In genomic region chr1:45687014-45687752, GRCh38 we compare ENCODE assay signal across 8 cellular contexts. TPM values are rescaled to one million over a fixed set of nuclear protein-coding genes. Genes with fewer than 3 reads are reported as not detected.
DNase-seq lines count a peak whose midpoint lies in the region; ATAC-seq, FAIRE-seq and TF ChIP-seq lines count a peak whose summit lies in the region.

No MANE protein-coding gene starts in this region.

- H3K4me3 Mint-ChIP-seq in CD4-positive, CD25-positive, alpha-beta regulatory T cell = peak overlapping the region; percentile 96 to 99 (median 98)

- no peak for TF ChIP-seq RAD21 in HepG2 (CRISPR knock-in tag; IDR thresholded peaks at IDR 0.05)

- H3K36me3 Mint-ChIP-seq in CD4-positive, CD25-positive, alpha-beta regulatory T cell = peaks cover 1% of the 10 kb centered on the region

- H3K79me2 ChIP-seq in HepG2 (ENCODE audit: insufficient read depth, low read length) = peaks cover 71% of the 10 kb centered on the region

- H3K9me3 ChIP-seq in CD4-positive, CD25-positive, alpha-beta regulatory T cell (ENCODE audit: control insufficient read depth in 2 of 2, low read length in 2 of 2) = no peaks in the 10 kb centered on the region
- H3K9me3 ChIP-seq in HepG2 (ENCODE audit: low read length) = no peaks in the 10 kb centered on the region

- DNase-seq in CD4-positive, CD25-positive, alpha-beta regulatory T cell = peak; percentile 96 to 100 (median 97)
- DNase-seq in NCI-H774 (lab: John Stamatoyannopoulos, UW) (peak; percentile 100), dermis microvascular lymphatic vessel endothelial cell (ENCODE audit: low read depth in 2 of 2) (peak; percentile 98 to 99), HepG2 (ENCODE audit: low spot score) (peak; percentile 97)
- DNase-seq in activated CD4-positive, alpha-beta T cell treated with anti-CD3 and anti-CD28 coated beads, Interleukin-2, amount 50 U/mL, for 48 hours = peak; percentile 94 to 96
- peak; percentile 95 for DNase-seq in stimulated activated CD4-positive, alpha-beta T cell treated with anti-CD3 and anti-CD28 coated beads, Interleukin-4, amount 100 ng/mL, for 1 hour

- no peaks in the 10 kb centered on the region for H3K27me3 ChIP-seq in CD4-positive, CD25-positive, alpha-beta regulatory T cell (ENCODE audit: control insufficient read depth, insufficient read depth, low read length)
- peaks cover 0 to 5% of the 10 kb centered on the region in 2 experiments; a peak in 2 of 5 replicates for H3K27me3 ChIP-seq in HepG2 (ENCODE audit: control insufficient read depth in 1 of 2, insufficient read depth in 2 of 2, low read length in 2 of 2)

- H3K36me3 ChIP-seq in CD4-positive, CD25-positive, alpha-beta regulatory T cell (ENCODE audit: control insufficient read depth, insufficient read depth, low read length) = peaks cover 11% of the 10 kb centered on the region
- peaks cover 0 to 12% of the 10 kb centered on the region in 2 experiments; a peak in 3 of 5 replicates for H3K36me3 ChIP-seq in HepG2 (replicated peaks in 1 of 2; ENCODE audit: control insufficient read depth in 1 of 2, insufficient read depth in 2 of 2, low read length in 2 of 2)

- no peaks in the 10 kb centered on the region for H3K9me3 Mint-ChIP-seq in CD4-positive, CD25-positive, alpha-beta regulatory T cell

- H3K27ac ChIP-seq in CD4-positive, CD25-positive, alpha-beta regulatory T cell (ENCODE audit: insufficient read depth, low read length, poor library complexity, severe bottlenecking) = peak overlapping the region; percentile 98
- peak overlapping the region; percentile 99 for H3K27ac ChIP-seq in HepG2 (ENCODE audit: extremely low read length, insufficient read depth, low read length)

- H2AFZ ChIP-seq in HepG2 (ENCODE audit: low read length) = peak overlapping the region; percentile 89

- H4K20me1 ChIP-seq in HepG2 (ENCODE audit: insufficient read depth, low read length) = peaks cover 26% of the 10 kb centered on the region

- intact Hi-C loops in HepG2 (cut with micrococcal nuclease; ENCODE audit: unreplicated experiment) = loop anchor here (2.0 to 5.0 kb wide), 4 partner anchors 65 to 492 kb away; partner anchors contain the start of genes IPP and MAST2

- no peak; a peak in 1 of 4 replicates for TF ChIP-seq EP300 in HepG2 (IDR thresholded peaks at IDR 0.05; ENCODE audit: low read depth in 2 of 2, low read length in 2 of 2)
- TF ChIP-seq EP300 in HepG2 (CRISPR knock-in tag; IDR thresholded peaks at IDR 0.05; ENCODE audit: borderline replicate concordance) = no peak

- peaks cover 54% of the 10 kb centered on the region for H3K4me1 ChIP-seq in CD4-positive, CD25-positive, alpha-beta regulatory T cell (ENCODE audit: control insufficient read depth, insufficient read depth, low read length, poor library complexity, severe bottlenecking)
- H3K4me1 ChIP-seq in HepG2 (ENCODE audit: insufficient read depth, low read length) = peaks cover 42% of the 10 kb centered on the region

- H3K27me3 Mint-ChIP-seq in CD4-positive, CD25-positive, alpha-beta regulatory T cell = peaks cover 8% of the 10 kb centered on the region

- WGBS in HepG2 (ENCODE audit: low lambda C conversion rate) = under 1% methylated on average over 26 of the region's 44 CpGs

- H3K9ac ChIP-seq in HepG2 (ENCODE audit: insufficient read depth, low read depth, low read length) = peak overlapping the region; percentile 100

- TF ChIP-seq CTCF in HepG2 (CRISPR knock-in tag; IDR thresholded peaks at IDR 0.05) = no peak

- peak overlapping the region; percentile 100 for H3K4me3 ChIP-seq in CD4-positive, CD25-positive, alpha-beta regulatory T cell (ENCODE audit: low read depth, low read length)
- peak overlapping the region; percentile 83 to 98 (median 93) for H3K4me3 ChIP-seq in HepG2 (replicated peaks in 1 of 3; ENCODE audit: insufficient read depth in 1 of 3, low read depth in 2 of 3, low read length in 3 of 3)

- TSS peak; percentile 87 for BruUV-seq in HepG2 (replicated peaks; lab: Mats Ljungman, UMichigan)

- peak; percentile 87 to 88 for ATAC-seq in CD4-positive, CD25-positive, alpha-beta regulatory T cell (ENCODE audit: low read depth in 2 of 2)
- ATAC-seq in GM19438 (IDR thresholded peaks at IDR 0.05; ENCODE audit: low read depth, unreplicated experiment) (peak; percentile 84), HG03571 (IDR thresholded peaks at IDR 0.05; ENCODE audit: unreplicated experiment) (peak; percentile 73), HepG2 (peak; percentile 94)

- H3K4me1 Mint-ChIP-seq in CD4-positive, CD25-positive, alpha-beta regulatory T cell = peaks cover 14 to 72% (median 45%) of the 10 kb centered on the region in 4 donors

- FAIRE-seq in HepG2 (lab: Jason Lieb, UNC) = peak; percentile 77

- peak overlapping the region; percentile 99 for H3K4me2 ChIP-seq in HepG2 (ENCODE audit: low read depth, low read length)

- CTCF ChIA-PET in HepG2 (lab: Yijun Ruan, JAX; ENCODE audit: low intra/inter-chr PET ratio, low total read pairs) = no interaction called here

- H3K27ac Mint-ChIP-seq in CD4-positive, CD25-positive, alpha-beta regulatory T cell = peak overlapping the region; percentile 99 to 100 (median 99)

- in situ Hi-C loops in HepG2 (cut with HindIII; ENCODE audit: extremely low pct_ligation_motif_present, low pct_unique_long_range_greater_than_20kb) = loop anchor here (5.0 kb wide), 1 partner anchor 115 kb away; the partner anchor contains the start of gene MAST2

- TF ChIP-seq POLR2A in HepG2 (IDR thresholded peaks at IDR 0.05; ENCODE audit: insufficient read depth in 1 of 2, low read depth in 2 of 2, low read length in 2 of 2) = peak; percentile 93 to 99

- POLR2A ChIA-PET in HepG2 (lab: Yijun Ruan, JAX) = interaction anchor here (0.5 to 2.7 kb wide), 21 partner anchors 9 to 384 kb away, joined by 3 to 29 read pairs (median 4); partner anchors contain the start of genes CCDC163, IPP, MMACHC and NASP

TF ChIP-seq in HepG2, 621 proteins besides CTCF, POLR2A, EP300 and RAD21 (continues in another document):
- no peak for TF ChIP-seq CENPT (CRISPR knock-in tag; IDR thresholded peaks at IDR 0.05; ENCODE audit: low read depth)
- peak; percentile 11; the same call in 1 of the 2 replicates for TF ChIP-seq ZNF225 (CRISPR knock-in tag; IDR thresholded peaks at IDR 0.05)
- peak; percentile 1; the same call in 1 of the 2 replicates for TF ChIP-seq SMC3 (IDR thresholded peaks at IDR 0.05; ENCODE audit: low read length)
- no peak for TF ChIP-seq ZNF83 (CRISPR knock-in tag; IDR thresholded peaks at IDR 0.05; ENCODE audit: borderline replicate concordance)

RNA-seq across cellular contexts. Expression of gene TMEM69, which starts 0.8 kb away (rescaled TPM):
- total RNA-seq in CD4-positive, CD25-positive, alpha-beta regulatory T cell = 15.5 TPM
- 10 to 100 TPM; 41.5 to 57.7 (median 53.7) TPM for polyA plus RNA-seq in CD4-positive, CD25-positive, alpha-beta regulatory T cell
- total RNA-seq in dermis microvascular lymphatic vessel endothelial cell = 10.3 and 16.9 TPM in 2 replicates
- total RNA-seq in HepG2 (2016; rRNA removed; fragmentation: Illumina TruSeq; extraction: Trizol) = 21.9 and 25.4 TPM in 2 replicates
- total RNA-seq in HepG2 (2016; cell fraction: cytosol; rRNA removed; fragmentation: Illumina TruSeq; extraction: Trizol; ENCODE audit: low read depth) = 11.4 TPM in 2 replicates
- 22.3 and 23.4 TPM in 2 replicates for total RNA-seq in HepG2 (2016; cell fraction: insoluble cytoplasmic fraction; rRNA removed; fragmentation: Illumina TruSeq; extraction: Trizol)
- 25.3 and 27.2 TPM in 2 replicates for total RNA-seq in HepG2 (2016; cell fraction: membrane; rRNA removed; fragmentation: Illumina TruSeq; extraction: Trizol)
- total RNA-seq in HepG2 (2016; cell fraction: nucleus; rRNA removed; fragmentation: Illumina TruSeq; extraction: Trizol) = 15.9 TPM in 2 replicates
- polyA plus RNA-seq in HepG2 (2011; rRNA removed) = 112 and 135 TPM in 2 replicates
- polyA plus RNA-seq in HepG2 (2011; cell fraction: cytosol; rRNA removed) = 79.4 and 112 TPM in 2 replicates
- polyA plus RNA-seq in HepG2 (2011; cell fraction: nucleus; rRNA removed) = 24.0 and 32.3 TPM in 2 replicates
- polyA plus RNA-seq in HepG2 (2012) = 42.1 and 42.2 TPM in 2 replicates
- polyA plus RNA-seq in HepG2 (2016; cell fraction: cytosol; fragmentation: Illumina TruSeq; extraction: Trizol; ENCODE audit: low read depth) = 14.7 and 16.7 TPM in 2 replicates
- polyA plus RNA-seq in HepG2 (2016; cell fraction: insoluble cytoplasmic fraction; fragmentation: Illumina TruSeq; extraction: Trizol; ENCODE audit: low read depth) = 38.2 and 42.6 TPM in 2 replicates
- 28.0 and 33.0 TPM in 2 replicates for polyA plus RNA-seq in HepG2 (2016; cell fraction: membrane; fragmentation: Illumina TruSeq; extraction: Trizol; ENCODE audit: low read depth)
- polyA plus RNA-seq in HepG2 (2016; cell fraction: nucleus; fragmentation: Illumina TruSeq; extraction: Trizol; ENCODE audit: insufficient read depth, low read depth) = 36.0 and 42.8 TPM in 2 replicates
- 78.0 and 80.4 TPM in 2 replicates for polyA minus RNA-seq in HepG2 (2011; rRNA and poly(A)+ RNA removed; ENCODE audit: low replicate concordance)
- polyA minus RNA-seq in HepG2 (2011; cell fraction: cytosol; rRNA and poly(A)+ RNA removed) = 35.4 and 38.1 TPM in 2 replicates
- 26.5 and 35.8 TPM in 2 replicates for polyA minus RNA-seq in HepG2 (2011; cell fraction: nucleus; rRNA and poly(A)+ RNA removed)

RNA-seq across cellular contexts. Expression of gene GPBP1L1, which starts 0.8 kb away (rescaled TPM):
- 177 TPM for total RNA-seq in CD4-positive, CD25-positive, alpha-beta regulatory T cell
- polyA plus RNA-seq in CD4-positive, CD25-positive, alpha-beta regulatory T cell = 100 to 1,000 TPM in 2 of 4 donors, 10 to 100 TPM in 2; 96.2 to 104 (median 98.9) TPM
- total RNA-seq in dermis microvascular lymphatic vessel endothelial cell (74.6 and 80.0 TPM in 2 replicates), HepG2 (2016; rRNA removed; fragmentation: Illumina TruSeq; extraction: Trizol) (86.1 and 102 TPM in 2 replicates)
- total RNA-seq in HepG2 (2016; cell fraction: cytosol; rRNA removed; fragmentation: Illumina TruSeq; extraction: Trizol; ENCODE audit: low read depth) = 25.6 and 26.4 TPM in 2 replicates
- 92.3 and 92.5 TPM in 2 replicates for total RNA-seq in HepG2 (2016; cell fraction: insoluble cytoplasmic fraction; rRNA removed; fragmentation: Illumina TruSeq; extraction: Trizol)
- 57.5 TPM in 2 replicates for total RNA-seq in HepG2 (2016; cell fraction: membrane; rRNA removed; fragmentation: Illumina TruSeq; extraction: Trizol)
- 88.6 and 95.6 TPM in 2 replicates for total RNA-seq in HepG2 (2016; cell fraction: nucleus; rRNA removed; fragmentation: Illumina TruSeq; extraction: Trizol)
- polyA plus RNA-seq in HepG2 (2011; rRNA removed) = 45.9 and 46.4 TPM in 2 replicates
- polyA plus RNA-seq in HepG2 (2011; cell fraction: cytosol; rRNA removed) = 31.6 and 50.0 TPM in 2 replicates
- polyA plus RNA-seq in HepG2 (2011; cell fraction: nucleus; rRNA removed) = 47.9 and 59.6 TPM in 2 replicates
- 66.6 and 70.2 TPM in 2 replicates for polyA plus RNA-seq in HepG2 (2012)
- 4.1 and 5.8 TPM in 2 replicates for polyA plus RNA-seq in HepG2 (2016; cell fraction: cytosol; fragmentation: Illumina TruSeq; extraction: Trizol; ENCODE audit: low read depth)
- polyA plus RNA-seq in HepG2 (2016; cell fraction: insoluble cytoplasmic fraction; fragmentation: Illumina TruSeq; extraction: Trizol; ENCODE audit: low read depth) = 64.8 and 77.7 TPM in 2 replicates
- 19.7 and 22.4 TPM in 2 replicates for polyA plus RNA-seq in HepG2 (2016; cell fraction: membrane; fragmentation: Illumina TruSeq; extraction: Trizol; ENCODE audit: low read depth)
- polyA plus RNA-seq in HepG2 (2016; cell fraction: nucleus; fragmentation: Illumina TruSeq; extraction: Trizol; ENCODE audit: insufficient read depth, low read depth) = 101 and 103 TPM in 2 replicates
- 88.8 and 106 TPM in 2 replicates for polyA minus RNA-seq in HepG2 (2011; rRNA and poly(A)+ RNA removed; ENCODE audit: low replicate concordance)
- 54.0 and 54.9 TPM in 2 replicates for polyA minus RNA-seq in HepG2 (2011; cell fraction: cytosol; rRNA and poly(A)+ RNA removed)
- polyA minus RNA-seq in HepG2 (2011; cell fraction: nucleus; rRNA and poly(A)+ RNA removed) = 163 and 195 TPM in 2 replicates

Comparison
In these comparisons a context has a peak if more than half of its experiments do, and no peak if none do; other contexts are left out.
1. Peak in every context shown above with its lines: DNase-seq, ATAC-seq, H3K4me3 ChIP-seq and H3K27ac ChIP-seq.